ENCODE assay signal across 8 cellular contexts in the genomic region with DNA sequence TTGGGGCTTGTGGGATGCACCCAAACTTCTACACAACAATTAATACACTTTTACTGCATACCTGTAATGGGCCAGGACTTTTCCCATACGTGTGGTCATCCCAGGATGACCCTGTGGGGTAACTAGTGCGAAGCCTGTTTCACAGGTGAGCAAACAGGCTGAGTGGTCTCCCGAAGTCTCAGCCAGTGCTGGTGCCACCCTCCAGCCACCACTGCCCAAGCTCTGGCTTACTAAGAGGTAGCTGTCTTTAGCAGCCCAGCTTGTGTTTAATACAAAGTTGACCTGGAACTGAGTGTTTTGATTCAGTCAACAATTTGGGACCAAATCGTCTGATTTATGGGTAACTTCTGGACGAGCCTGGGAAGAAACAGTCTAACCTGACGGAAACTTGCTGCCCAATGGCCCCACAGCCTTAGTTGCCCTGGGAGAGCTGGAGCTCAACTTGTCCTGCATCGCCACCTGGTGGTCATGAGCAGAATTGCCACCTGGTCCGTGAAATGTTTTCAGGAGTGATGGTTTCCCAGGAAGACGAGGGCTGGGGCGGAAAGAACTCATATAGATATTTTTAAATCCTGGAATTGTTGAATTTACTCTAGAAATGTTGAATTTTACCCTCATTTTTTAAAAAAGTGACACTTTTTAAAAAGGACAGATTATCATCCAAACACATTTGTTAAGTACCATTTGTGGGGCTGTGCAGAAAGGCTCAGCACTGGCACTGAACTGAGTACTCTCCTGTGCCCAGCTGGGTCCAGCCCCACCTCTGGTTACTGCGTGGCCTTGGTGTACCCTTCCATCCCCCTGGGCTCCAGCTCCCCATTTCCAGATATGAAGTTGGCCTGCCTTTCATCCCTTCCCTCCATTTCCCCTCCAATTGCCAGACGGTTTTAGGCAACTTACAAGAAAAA.
DNase-seq lines count a peak whose midpoint lies in the region; ATAC-seq, FAIRE-seq and TF ChIP-seq lines count a peak whose summit lies in the region.

No MANE protein-coding gene starts in this region.

- peaks cover 5% of the 10 kb centered on the region; the same call in 1 of the 2 replicates for H3K4me1 Mint-ChIP-seq in WTC11

- H3K36me3 Mint-ChIP-seq in WTC11 = no peaks in the 10 kb centered on the region

- CTCF ChIA-PET in WTC11 (lab: Charles Lee) = interaction anchor here (0.8 to 5.6 kb wide), 25 partner anchors 11 to 633 kb away, joined by 3 to 47 read pairs (median 4); a partner anchor contains a TSS

- H3K36me3 ChIP-seq in bronchial epithelial cell (ENCODE audit: control insufficient read depth, insufficient read depth, low read length) = peaks cover 1% of the 10 kb centered on the region

- no peaks in the 10 kb centered on the region for H3K27me3 Mint-ChIP-seq in WTC11 (ENCODE audit: low read depth)

- no peaks in the 10 kb centered on the region for H3K27me3 ChIP-seq in bronchial epithelial cell (ENCODE audit: control insufficient read depth, insufficient read depth, low read length)

- no peaks in the 10 kb centered on the region for H3K9me3 Mint-ChIP-seq in WTC11

- no peak overlapping the region for H3K27ac Mint-ChIP-seq in WTC11

- ATAC-seq in GM19395 (IDR thresholded peaks at IDR 0.05; ENCODE audit: unreplicated experiment) (peak; percentile 82), WTC11 (peak; percentile 88), GM21786 (IDR thresholded peaks at IDR 0.05; ENCODE audit: unreplicated experiment) (no peak)

- FAIRE-seq in bronchial epithelial cell (lab: Jason Lieb, UNC) = peak; percentile 40

- POLR2A ChIA-PET in WTC11 (lab: Charles Lee) = no interaction called here

- no peak overlapping the region for H3K4me3 Mint-ChIP-seq in WTC11

- TF ChIP-seq CTCF in WTC11 (IDR thresholded peaks at IDR 0.05) (peak; percentile 96), bronchial epithelial cell (IDR thresholded peaks at IDR 0.05; ENCODE audit: insufficient read depth, low read length, severe bottlenecking) (peak; percentile 86)

- H3K4me3 ChIP-seq in bronchial epithelial cell (ENCODE audit: low read depth, low read length) = no peak overlapping the region

- DNase-seq in Ammon's horn (ENCODE audit: low spot score) (peak; percentile 90), NCI-H2107 (lab: John Stamatoyannopoulos, UW) (peak; percentile 68), WTC11 (ENCODE audit: low spot score) (peak; percentile 89), bronchial epithelial cell (ENCODE audit: low read depth) (peak; percentile 73), islet precursor cell (peak; percentile 91)
- peak; percentile 54 to 72 (median 65) for DNase-seq in stimulated activated CD4-positive, alpha-beta T cell treated with anti-CD3 and anti-CD28 coated beads, Interleukin-1b, Interleukin-23, amount 100 ng/mL, for 24 hours (ENCODE audit: low read depth in 4 of 4, low spot score in 1 of 4)

TF ChIP-seq in WTC11, 78 proteins besides CTCF, POLR2A, EP300 and RAD21:
- TF ChIP-seq, protein P1, sequence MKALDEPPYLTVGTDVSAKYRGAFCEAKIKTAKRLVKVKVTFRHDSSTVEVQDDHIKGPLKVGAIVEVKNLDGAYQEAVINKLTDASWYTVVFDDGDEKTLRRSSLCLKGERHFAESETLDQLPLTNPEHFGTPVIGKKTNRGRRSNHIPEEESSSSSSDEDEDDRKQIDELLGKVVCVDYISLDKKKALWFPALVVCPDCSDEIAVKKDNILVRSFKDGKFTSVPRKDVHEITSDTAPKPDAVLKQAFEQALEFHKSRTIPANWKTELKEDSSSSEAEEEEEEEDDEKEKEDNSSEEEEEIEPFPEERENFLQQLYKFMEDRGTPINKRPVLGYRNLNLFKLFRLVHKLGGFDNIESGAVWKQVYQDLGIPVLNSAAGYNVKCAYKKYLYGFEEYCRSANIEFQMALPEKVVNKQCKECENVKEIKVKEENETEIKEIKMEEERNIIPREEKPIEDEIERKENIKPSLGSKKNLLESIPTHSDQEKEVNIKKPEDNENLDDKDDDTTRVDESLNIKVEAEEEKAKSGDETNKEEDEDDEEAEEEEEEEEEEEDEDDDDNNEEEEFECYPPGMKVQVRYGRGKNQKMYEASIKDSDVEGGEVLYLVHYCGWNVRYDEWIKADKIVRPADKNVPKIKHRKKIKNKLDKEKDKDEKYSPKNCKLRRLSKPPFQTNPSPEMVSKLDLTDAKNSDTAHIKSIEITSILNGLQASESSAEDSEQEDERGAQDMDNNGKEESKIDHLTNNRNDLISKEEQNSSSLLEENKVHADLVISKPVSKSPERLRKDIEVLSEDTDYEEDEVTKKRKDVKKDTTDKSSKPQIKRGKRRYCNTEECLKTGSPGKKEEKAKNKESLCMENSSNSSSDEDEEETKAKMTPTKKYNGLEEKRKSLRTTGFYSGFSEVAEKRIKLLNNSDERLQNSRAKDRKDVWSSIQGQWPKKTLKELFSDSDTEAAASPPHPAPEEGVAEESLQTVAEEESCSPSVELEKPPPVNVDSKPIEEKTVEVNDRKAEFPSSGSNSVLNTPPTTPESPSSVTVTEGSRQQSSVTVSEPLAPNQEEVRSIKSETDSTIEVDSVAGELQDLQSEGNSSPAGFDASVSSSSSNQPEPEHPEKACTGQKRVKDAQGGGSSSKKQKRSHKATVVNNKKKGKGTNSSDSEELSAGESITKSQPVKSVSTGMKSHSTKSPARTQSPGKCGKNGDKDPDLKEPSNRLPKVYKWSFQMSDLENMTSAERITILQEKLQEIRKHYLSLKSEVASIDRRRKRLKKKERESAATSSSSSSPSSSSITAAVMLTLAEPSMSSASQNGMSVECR (CRISPR knock-in tag; IDR thresholded peaks at IDR 0.05; ENCODE audit: borderline replicate concordance) = no peak
- no peak for TF ChIP-seq GABPB1 (CRISPR knock-in tag; IDR thresholded peaks at IDR 0.05)
- no peak for TF ChIP-seq NR1H2 (CRISPR knock-in tag; IDR thresholded peaks at IDR 0.05)
- TF ChIP-seq CREB1 (CRISPR knock-in tag; IDR thresholded peaks at IDR 0.05) = no peak
- TF ChIP-seq, protein P2, sequence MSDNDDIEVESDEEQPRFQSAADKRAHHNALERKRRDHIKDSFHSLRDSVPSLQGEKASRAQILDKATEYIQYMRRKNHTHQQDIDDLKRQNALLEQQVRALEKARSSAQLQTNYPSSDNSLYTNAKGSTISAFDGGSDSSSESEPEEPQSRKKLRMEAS (CRISPR knock-in tag; IDR thresholded peaks at IDR 0.05) = no peak
- TF ChIP-seq, protein P3, sequence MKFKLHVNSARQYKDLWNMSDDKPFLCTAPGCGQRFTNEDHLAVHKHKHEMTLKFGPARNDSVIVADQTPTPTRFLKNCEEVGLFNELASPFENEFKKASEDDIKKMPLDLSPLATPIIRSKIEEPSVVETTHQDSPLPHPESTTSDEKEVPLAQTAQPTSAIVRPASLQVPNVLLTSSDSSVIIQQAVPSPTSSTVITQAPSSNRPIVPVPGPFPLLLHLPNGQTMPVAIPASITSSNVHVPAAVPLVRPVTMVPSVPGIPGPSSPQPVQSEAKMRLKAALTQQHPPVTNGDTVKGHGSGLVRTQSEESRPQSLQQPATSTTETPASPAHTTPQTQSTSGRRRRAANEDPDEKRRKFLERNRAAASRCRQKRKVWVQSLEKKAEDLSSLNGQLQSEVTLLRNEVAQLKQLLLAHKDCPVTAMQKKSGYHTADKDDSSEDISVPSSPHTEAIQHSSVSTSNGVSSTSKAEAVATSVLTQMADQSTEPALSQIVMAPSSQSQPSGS (CRISPR knock-in tag; IDR thresholded peaks at IDR 0.05; ENCODE audit: borderline replicate concordance, low read depth) = no peak
- TF ChIP-seq, protein P4, sequence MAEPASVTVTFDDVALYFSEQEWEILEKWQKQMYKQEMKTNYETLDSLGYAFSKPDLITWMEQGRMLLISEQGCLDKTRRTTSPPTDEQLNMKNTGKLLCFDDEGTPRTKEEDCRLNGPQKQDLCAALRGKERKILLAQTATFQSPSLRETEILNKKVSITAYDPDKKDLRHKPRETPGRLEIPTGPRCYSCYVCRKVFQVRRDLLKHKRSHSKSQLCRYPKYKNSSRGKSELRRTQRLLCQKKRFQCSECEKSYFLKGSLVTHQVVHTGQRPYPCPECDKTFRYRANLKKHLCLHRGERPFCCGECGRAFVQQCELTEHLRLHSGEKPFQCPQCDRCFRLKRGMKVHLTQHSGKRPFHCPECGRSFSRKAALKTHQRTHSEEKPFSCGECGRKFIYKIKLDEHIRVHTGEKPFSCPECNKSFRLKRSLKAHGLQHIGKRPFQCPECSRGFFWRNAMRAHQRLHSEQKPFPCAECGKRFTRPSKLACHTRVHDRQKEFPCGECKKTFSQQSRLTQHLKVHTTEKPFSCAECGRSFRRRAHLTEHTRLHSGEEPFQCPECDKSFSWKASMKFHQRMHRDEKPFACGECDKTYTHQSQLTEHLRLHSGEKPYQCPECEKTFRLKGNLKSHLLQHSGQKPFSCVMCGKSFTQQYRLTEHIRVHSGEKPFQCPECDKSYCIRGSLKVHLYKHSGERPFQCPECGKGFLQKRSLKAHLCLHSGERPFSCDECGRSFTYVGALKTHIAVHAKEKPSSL (CRISPR knock-in tag; conservative IDR thresholded peaks at IDR 0.05) = no peak
- no peak for TF ChIP-seq FOXP1 (CRISPR knock-in tag; IDR thresholded peaks at IDR 0.05; ENCODE audit: borderline replicate concordance)
- no peak for TF ChIP-seq OVOL2 (CRISPR knock-in tag; IDR thresholded peaks at IDR 0.05; ENCODE audit: borderline replicate concordance)
- TF ChIP-seq IRF2 (CRISPR knock-in tag; IDR thresholded peaks at IDR 0.05; ENCODE audit: borderline replicate concordance, low read depth) = no peak
- TF ChIP-seq ZNF138 (CRISPR knock-in tag; conservative IDR thresholded peaks at IDR 0.05) = no peak
- no peak for TF ChIP-seq CREM (CRISPR knock-in tag; IDR thresholded peaks at IDR 0.05)
- TF ChIP-seq ZNF219 (CRISPR knock-in tag; IDR thresholded peaks at IDR 0.05; ENCODE audit: borderline replicate concordance) = no peak
- no peak for TF ChIP-seq TEAD4 (CRISPR knock-in tag; IDR thresholded peaks at IDR 0.05)
- TF ChIP-seq FOXK1 (CRISPR knock-in tag; IDR thresholded peaks at IDR 0.05) = no peak
- TF ChIP-seq FOXJ3 (CRISPR knock-in tag; IDR thresholded peaks at IDR 0.05; ENCODE audit: borderline replicate concordance) = no peak
- TF ChIP-seq, protein P5, sequence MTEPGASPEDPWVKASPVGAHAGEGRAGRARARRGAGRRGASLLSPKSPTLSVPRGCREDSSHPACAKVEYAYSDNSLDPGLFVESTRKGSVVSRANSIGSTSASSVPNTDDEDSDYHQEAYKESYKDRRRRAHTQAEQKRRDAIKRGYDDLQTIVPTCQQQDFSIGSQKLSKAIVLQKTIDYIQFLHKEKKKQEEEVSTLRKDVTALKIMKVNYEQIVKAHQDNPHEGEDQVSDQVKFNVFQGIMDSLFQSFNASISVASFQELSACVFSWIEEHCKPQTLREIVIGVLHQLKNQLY (CRISPR knock-in tag; IDR thresholded peaks at IDR 0.05) = no peak
- no peak for TF ChIP-seq HMGA2 (CRISPR knock-in tag; IDR thresholded peaks at IDR 0.05)
